20 cellular contexts compared by ENCODE assay signal in the genomic region with DNA sequence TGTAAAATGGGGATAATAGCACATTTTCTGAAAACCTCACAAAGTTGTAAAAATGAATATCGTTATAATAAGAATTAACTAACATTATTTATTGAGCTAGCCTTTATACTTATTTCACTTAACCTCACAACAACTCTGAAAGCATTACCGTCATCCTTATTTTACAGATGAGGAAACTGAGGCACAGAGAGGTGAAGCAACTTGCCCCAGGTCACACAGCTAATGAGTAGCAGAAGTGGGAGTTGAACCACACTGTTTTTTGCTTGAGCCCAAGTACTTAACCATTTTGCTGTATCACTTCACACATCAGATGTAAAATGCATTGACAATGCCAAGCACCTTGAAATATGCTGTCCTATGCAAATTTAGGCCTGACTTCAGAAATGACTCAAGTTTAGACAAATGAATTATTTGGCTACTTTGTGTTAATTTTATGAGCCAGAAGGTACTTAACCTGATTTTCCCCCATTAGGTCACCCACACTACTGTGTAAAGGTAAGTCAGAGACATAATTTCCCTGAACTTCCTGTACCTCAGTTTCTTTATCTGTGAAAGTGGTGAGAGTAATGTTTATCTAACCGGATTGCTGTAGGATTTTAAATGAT. TPM values are rescaled to one million over a fixed set of nuclear protein-coding genes. Genes with fewer than 3 reads are reported as not detected.
DNase-seq lines count a peak whose midpoint lies in the region; ATAC-seq lines count a peak whose summit lies in the region.
"Had no signal": no experiment of that assay in that cellular context is flagged by ENCODE, and none has a peak within 500 bp of the region (broad histone marks: within the 10 kb centered on the region; RNA-seq: fewer than 3 reads in every experiment).

No MANE protein-coding gene starts in this region.

- H3K4me1 ChIP-seq in SJCRH30 = no peaks in the 10 kb centered on the region
- H3K4me1 ChIP-seq: breast epithelium, parathyroid adenoma had no signal

- H3K36me3 ChIP-seq in SJCRH30 = no peaks in the 10 kb centered on the region
- H3K36me3 ChIP-seq: breast epithelium had no signal

- H3K27ac Mint-ChIP-seq in activated naive CD4-positive, alpha-beta T cell treated with anti-CD3 and anti-CD28 coated beads for 36 hours = peak overlapping the region; percentile 83

- H3K4me3 ChIP-seq in SJCRH30 = no peak overlapping the region
- H3K4me3 ChIP-seq: breast epithelium, smooth muscle cell had no signal

- no peaks in the 10 kb centered on the region for H3K27me3 Mint-ChIP-seq in activated naive CD4-positive, alpha-beta T cell treated with anti-CD3 and anti-CD28 coated beads for 36 hours (ENCODE audit: low read depth)

- no peaks in the 10 kb centered on the region for H3K9me3 Mint-ChIP-seq in activated naive CD4-positive, alpha-beta T cell treated with anti-CD3 and anti-CD28 coated beads for 36 hours

- no peak overlapping the region for H3K4me3 Mint-ChIP-seq in activated naive CD4-positive, alpha-beta T cell treated with anti-CD3 and anti-CD28 coated beads for 36 hours

- no peak overlapping the region for H3K27ac ChIP-seq in SJCRH30
- H3K27ac ChIP-seq: breast epithelium, parathyroid adenoma had no signal

- peaks cover 65% of the 10 kb centered on the region for H3K36me3 Mint-ChIP-seq in activated naive CD4-positive, alpha-beta T cell treated with anti-CD3 and anti-CD28 coated beads for 36 hours (ENCODE audit: low read depth)

- DNase-seq in activated naive CD4-positive, alpha-beta T cell treated with anti-CD3 and anti-CD28 coated beads for 36 hours = no peak
- no peak for DNase-seq in activated naive CD4-positive, alpha-beta T cell (lab: John Stamatoyannopoulos, UW)
- no peak for DNase-seq in stimulated activated naive CD8-positive, alpha-beta T cell treated with anti-CD3 and anti-CD28 coated beads, Interleukin-15, Interleukin-2, amounts not matched to agents 100 U/mL and 50 U/mL, for 24 hours
- DNase-seq in DMS79 (lab: John Stamatoyannopoulos, UW) = no peak
- DNase-seq in DMS153 (lab: John Stamatoyannopoulos, UW) = no peak
- no peak for DNase-seq in SJCRH30
- DNase-seq: activated CD4-positive, alpha-beta T cell treated with anti-CD3 and anti-CD28 coated beads, Interleukin-2, amount 50 U/mL, for 1 hour; activated effector memory CD4-positive, alpha-beta T cell treated with anti-CD3 and anti-CD28 coated beads, Interleukin-2, amount 50 U/mL, for 16 hours; hypothalamus; left cardiac atrium; MM.1S; NCI-H2029 treated with DMSO at 0.1 percent for 48 hours; NCI-H69 had no signal

- H3K9me3 ChIP-seq in SJCRH30 (replicated peaks) = no peaks in the 10 kb centered on the region
- H3K9me3 ChIP-seq: breast epithelium had no signal

- intact Hi-C loops in activated naive CD4-positive, alpha-beta T cell treated with anti-CD3 and anti-CD28 coated beads for 36 hours (cut with micrococcal nuclease) = loop anchor here (1.0 kb wide), 1 partner anchor 12 kb away; no protein-coding TSS in a partner anchor

- H3K27me3 ChIP-seq in SJCRH30 = no peaks in the 10 kb centered on the region

- CTCF ChIA-PET in activated naive CD4-positive, alpha-beta T cell treated with anti-CD3 and anti-CD28 coated beads for 36 hours (lab: Charles Lee) = interaction anchor here (1.2 kb wide), 1 partner anchor 54 kb away, joined by 4 read pairs; no protein-coding TSS in a partner anchor

- peaks cover 91% of the 10 kb centered on the region for H3K4me1 Mint-ChIP-seq in activated naive CD4-positive, alpha-beta T cell treated with anti-CD3 and anti-CD28 coated beads for 36 hours (ENCODE audit: low read depth)

- peak; percentile 36 for ATAC-seq in GM19043 (IDR thresholded peaks at IDR 0.05; ENCODE audit: low read depth, unreplicated experiment)
- peak; percentile 36 for ATAC-seq in HG03469 (IDR thresholded peaks at IDR 0.05; ENCODE audit: unreplicated experiment)
- ATAC-seq in stimulated activated naive CD8-positive, alpha-beta T cell treated with anti-CD3 and anti-CD28 coated beads, Interleukin-15, Interleukin-2, amounts not matched to agents 100 U/mL and 50 U/mL, for 24 hours = peak; percentile 32
- ATAC-seq: HCT116, left cardiac atrium had no signal

RNA-seq across cellular contexts. Expression of gene CD40LG, which starts 23.1 kb away (rescaled TPM):
- total RNA-seq in activated naive CD4-positive, alpha-beta T cell treated with anti-CD3 and anti-CD28 coated beads for 36 hours = 100 to 1,000 TPM; 121 to 122 TPM
- not detected in 2 replicates for total RNA-seq in SJCRH30 (2014; rRNA removed; shearing (Covaris generic))
- total RNA-seq: HT1080, smooth muscle cell had no signal

Comparison
In these comparisons a context has a peak if more than half of its experiments do, and no peak if none do; other contexts are left out.
1. RNA of gene CD40LG, which starts 23.1 kb away (total RNA-seq): 121 to 122 TPM in activated naive CD4-positive, alpha-beta T cell treated with anti-CD3 and anti-CD28 coated beads for 36 hours; not detected in SJCRH30; every median in the first group is over 100 times any median in the second.
2. Peak in every context shown above with its lines, with median percentiles within 50 percentile points of each other: ATAC-seq.